ENCODE assay signal across 8 cellular contexts in the genomic region with DNA sequence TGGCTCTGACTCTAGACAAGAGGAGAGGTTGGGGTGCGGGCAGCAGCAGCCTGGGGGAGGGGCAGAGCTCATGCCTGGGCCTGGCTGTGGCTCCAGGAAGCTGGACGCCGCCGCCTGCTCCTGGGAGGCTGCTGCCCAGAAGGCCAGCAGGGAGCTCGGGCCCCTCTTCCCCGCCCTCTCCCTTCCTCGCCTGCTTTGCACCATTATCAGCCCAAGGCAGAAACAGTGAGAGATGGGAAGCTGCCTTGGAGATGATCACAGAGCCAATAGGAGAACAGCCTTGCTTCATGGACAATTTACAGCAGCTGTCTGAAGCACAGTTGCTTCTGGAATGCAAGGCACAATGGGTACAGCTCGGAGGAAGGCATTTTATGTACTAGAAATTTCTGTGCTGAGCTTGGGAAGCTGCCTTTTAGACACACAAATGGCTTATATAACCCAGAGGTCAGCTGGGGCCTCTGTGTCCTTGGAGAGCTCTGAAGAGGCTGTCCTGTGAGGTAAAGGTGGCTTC. TPM values are rescaled to one million over a fixed set of nuclear protein-coding genes. Genes with fewer than 3 reads are reported as not detected.
DNase-seq lines count a peak whose midpoint lies in the region; ATAC-seq and TF ChIP-seq lines count a peak whose summit lies in the region.

No MANE protein-coding gene starts in this region.

- POLR2A ChIA-PET in CD4-positive, alpha-beta T cell (lab: Charles Lee), result no interaction called here

- no peak overlapping the region for H3K27ac Mint-ChIP-seq in Calu3 (ENCODE audit: unreplicated experiment)
- H3K27ac Mint-ChIP-seq in CD4-positive, alpha-beta T cell, result no peak overlapping the region

- WGBS in tibial nerve, 2 donors, result 10 to 21% methylated on average over 8 of the region's 8 CpGs

- no peaks in the 10 kb centered on the region for H3K36me3 Mint-ChIP-seq in Calu3 (ENCODE audit: insufficient read depth, unreplicated experiment)
- no peaks in the 10 kb centered on the region for H3K36me3 Mint-ChIP-seq in CD4-positive, alpha-beta T cell (ENCODE audit: low read depth)

- no peak overlapping the region for H3K4me3 ChIP-seq in NT2/D1 (ENCODE audit: insufficient read length, low read depth)
- no peak overlapping the region for H3K4me3 ChIP-seq in tibial nerve

- CTCF ChIA-PET in Calu3 (lab: Charles Lee), result interaction anchor here (1.0 kb wide), 1 partner anchor 20 kb away, joined by 3 read pairs; no protein-coding TSS in a partner anchor
- CTCF ChIA-PET in CD4-positive, alpha-beta T cell (lab: Charles Lee), result interaction anchor here (1.1 kb wide), 1 partner anchor 8 kb away, joined by 3 read pairs; no protein-coding TSS in a partner anchor

- peaks cover 24% of the 10 kb centered on the region for H3K27me3 Mint-ChIP-seq in Calu3 (ENCODE audit: unreplicated experiment)
- H3K27me3 Mint-ChIP-seq in CD4-positive, alpha-beta T cell, result no peaks in the 10 kb centered on the region

- no peak overlapping the region for H3K9ac ChIP-seq in NT2/D1 (ENCODE audit: insufficient read length, low read depth)

- peak in 1 of 2 donors; percentile 24 for TF ChIP-seq EP300 in tibial nerve (IDR thresholded peaks at IDR 0.05)

- DNase-seq in NT2/D1 (ENCODE audit: low read depth, low spot score) (peak; percentile 8), epidermal melanocyte (ENCODE audit: insufficient read length, low spot score) (peak; percentile 72), midbrain (lab: John Stamatoyannopoulos, UW) (peak; percentile 31), tibial nerve (ENCODE audit: low spot score in 2 of 2) (peak; percentile 28 to 35), Calu3 (no peak)
- no peak for DNase-seq in CD4-positive, alpha-beta T cell

- ATAC-seq in GM18867 (IDR thresholded peaks at IDR 0.05; ENCODE audit: unreplicated experiment) (no peak), GM18907 (IDR thresholded peaks at IDR 0.05; ENCODE audit: unreplicated experiment) (no peak)
- ATAC-seq in CD4-positive, alpha-beta T cell (ENCODE audit: poor library complexity), result no peak

- H3K4me1 ChIP-seq in NT2/D1 (ENCODE audit: insufficient read depth, insufficient read length), result peaks cover 6% of the 10 kb centered on the region
- H3K4me1 ChIP-seq in tibial nerve, result peaks cover 0 to 32% (median 15%) of the 10 kb centered on the region in 4 donors

- H3K4me1 Mint-ChIP-seq in Calu3 (ENCODE audit: low read depth, unreplicated experiment), result peaks cover 12% of the 10 kb centered on the region
- no peaks in the 10 kb centered on the region for H3K4me1 Mint-ChIP-seq in CD4-positive, alpha-beta T cell (ENCODE audit: low read depth)

- H3K9me3 Mint-ChIP-seq in Calu3 (ENCODE audit: low read depth, unreplicated experiment), result no peaks in the 10 kb centered on the region
- peaks cover 2% of the 10 kb centered on the region for H3K9me3 Mint-ChIP-seq in CD4-positive, alpha-beta T cell

- TF ChIP-seq CTCF in tibial nerve (IDR thresholded peaks at IDR 0.05) (no peak), Calu3 (IDR thresholded peaks at IDR 0.05; ENCODE audit: unreplicated experiment) (no peak)
- no peak for TF ChIP-seq CTCF in CD4-positive, alpha-beta T cell (IDR thresholded peaks at IDR 0.05)

- no peak for TF ChIP-seq POLR2A in tibial nerve (IDR thresholded peaks at IDR 0.05)

- intact Hi-C loops in Calu3 (cut with micrococcal nuclease; ENCODE audit: unreplicated experiment), result no loop called here
- intact Hi-C loops in CD4-positive, alpha-beta T cell (cut with DNase I, micrococcal nuclease), result loop anchor here in 1 of 2 experiments (2.0 kb wide), 1 partner anchor 233 kb away; no protein-coding TSS in a partner anchor

- peaks cover 5% of the 10 kb centered on the region; the same call in 1 of the 2 replicates for H3K9me3 ChIP-seq in NT2/D1 (ENCODE audit: insufficient read depth, low read length)
- no peaks in the 10 kb centered on the region for H3K9me3 ChIP-seq in tibial nerve
- H3K9me3 ChIP-seq in CD4-positive, alpha-beta T cell (ENCODE audit: control insufficient read depth, low read length), result no peaks in the 10 kb centered on the region

- H3K27ac ChIP-seq in tibial nerve, result peak overlapping the region; percentile 20 to 88 (median 66)
- H3K27ac ChIP-seq in CD4-positive, alpha-beta T cell (ENCODE audit: low read depth, low read length), result no peak overlapping the region

- H3K27me3 ChIP-seq in NT2/D1 (ENCODE audit: insufficient read depth, insufficient read length) (peaks cover 8% of the 10 kb centered on the region), tibial nerve (no peaks in the 10 kb centered on the region)
- H3K27me3 ChIP-seq in CD4-positive, alpha-beta T cell (ENCODE audit: control insufficient read depth, insufficient read depth, low read length), result no peaks in the 10 kb centered on the region

- H3K4me3 Mint-ChIP-seq in Calu3 (ENCODE audit: low read depth, unreplicated experiment), result no peak overlapping the region
- H3K4me3 Mint-ChIP-seq in CD4-positive, alpha-beta T cell, result no peak overlapping the region

- no TSS peak for BruUV-seq in Calu3 (replicated peaks; lab: Mats Ljungman, UMichigan)

- no peaks in the 10 kb centered on the region for H3K36me3 ChIP-seq in NT2/D1 (ENCODE audit: insufficient read depth, insufficient read length, low read length)
- H3K36me3 ChIP-seq in tibial nerve, result no peaks in the 10 kb centered on the region

RNA-seq across cellular contexts. Expression of gene AFF3, which starts 55.3 kb away (rescaled TPM):
- total RNA-seq in tibial nerve, result 10 to 100 TPM in 3 of 4 donors, 1 to 10 TPM in 1; 7.2 to 36.0 (median 21.4) TPM
- total RNA-seq in Calu3 (2022), result not detected in 2 replicates
- 10 to 100 TPM; 15.4 to 15.7 TPM for total RNA-seq in CD4-positive, alpha-beta T cell

Comparison
In these comparisons a context has a peak if more than half of its experiments do, and no peak if none do; other contexts are left out.
1. DNase-seq: peak in NT2/D1 (single experiment), epidermal melanocyte (single experiment), midbrain (single experiment) and tibial nerve (2 of 2); none in Calu3 (single experiment) and CD4-positive, alpha-beta T cell (0 of 10).